Comparison of ENCODE assay signal across 33 cellular contexts in genomic region chr1:3475839-3476573, GRCh38. TPM values are rescaled to one million over a fixed set of nuclear protein-coding genes. Genes with fewer than 3 reads are reported as not detected.
"Had no signal": no experiment of that assay in that cellular context is flagged by ENCODE, and none has a peak within 500 bp of the region (broad histone marks: within the 10 kb centered on the region; RNA-seq: fewer than 3 reads in every experiment).

No MANE protein-coding gene starts in this region.

- DNase-seq: activated CD4-positive, alpha-beta memory T cell treated with anti-CD3 and anti-CD28 coated beads for 36 hours; activated CD4-positive, alpha-beta T cell treated with anti-CD3 and anti-CD28 coated beads for 36 hours; activated CD4-positive, alpha-beta T cell treated with anti-CD3 and anti-CD28 coated beads, Interleukin-2, amount 10 ng/mL, durations not matched to agents 24 days and 14 days; activated CD4-positive, CD25-positive, alpha-beta regulatory T cell; activated CD4-positive, CD25-positive, alpha-beta regulatory T cell treated with anti-CD3 and anti-CD28 coated beads, Interleukin-2, amount 50 U/mL, for 72 hours; activated CD8-positive, alpha-beta memory T cell treated with anti-CD3 and anti-CD28 coated beads, Interleukin-2, amount 10 ng/mL, durations not matched to agents 7 days and 5 days; activated CD8-positive, alpha-beta memory T cell treated with anti-CD3 and anti-CD28 coated beads, Interleukin-2, amount 50 U/mL, for 4 hours; activated CD8-positive, alpha-beta T cell treated with anti-CD3 and anti-CD28 coated beads, Interleukin-2, amount 10 ng/mL, durations not matched to agents 7 days and 5 days; activated effector memory CD4-positive, alpha-beta T cell treated with anti-CD3 and anti-CD28 coated beads, Interleukin-2, amount 50 U/mL, for 16 hours; activated naive CD4-positive, alpha-beta T cell treated with anti-CD3 and anti-CD28 coated beads for 36 hours; activated naive CD8-positive, alpha-beta T cell treated with anti-CD3 and anti-CD28 coated beads for 36 hours; activated naive CD8-positive, alpha-beta T cell treated with anti-CD3 and anti-CD28 coated beads, Interleukin-2, amount 50 U/mL, for 24 hours; activated T-cell treated with anti-CD3 and anti-CD28 coated beads, Interleukin-2, amount 50 U/mL, for 1 hour; activated T-cell treated with anti-CD3 and anti-CD28 coated beads, Interleukin-2, amount 50 U/mL, for 48 hours; adrenal gland; amygdala; aorta; body of pancreas; caudate nucleus; cortex of kidney; dermis blood vessel endothelial cell; effector CD4-positive, alpha-beta T cell; effector memory CD8-positive, alpha-beta T cell; esophagus squamous epithelium; foreskin melanocyte; T-helper 2 cell had no signal

- FAIRE-seq: colon, endothelial cell of umbilical vein had no signal

- H3K4me1 ChIP-seq: adrenal gland, body of pancreas had no signal

- H3K27ac ChIP-seq: adrenal gland, body of pancreas, epithelial cell of prostate, esophagus squamous epithelium, gastroesophageal sphincter had no signal

- H3K36me3 ChIP-seq: adrenal gland, gastroesophageal sphincter had no signal

- H3K9me3 ChIP-seq: adrenal gland, body of pancreas, esophagus squamous epithelium, gastroesophageal sphincter had no signal

- ATAC-seq: activated CD4-positive, alpha-beta T cell treated with anti-CD3 and anti-CD28 coated beads for 36 hours; activated CD8-positive, alpha-beta memory T cell treated with anti-CD3 and anti-CD28 coated beads, Interleukin-2, amount 10 ng/mL, durations not matched to agents 7 days and 5 days; activated CD8-positive, alpha-beta T cell treated with anti-CD3 and anti-CD28 coated beads, Interleukin-2, amount 10 ng/mL, durations not matched to agents 7 days and 5 days; activated naive CD8-positive, alpha-beta T cell treated with anti-CD3 and anti-CD28 coated beads, Interleukin-2, amount 50 U/mL, for 24 hours; body of pancreas; effector memory CD8-positive, alpha-beta T cell; gastroesophageal sphincter had no signal

- H3K27me3 ChIP-seq: adrenal gland, body of pancreas had no signal

- H3K4me3 ChIP-seq: adrenal gland, body of pancreas, esophagus squamous epithelium, gastroesophageal sphincter had no signal

RNA-seq across cellular contexts. Expression of gene ARHGEF16, which starts 21.5 kb away (rescaled TPM):
- total RNA-seq: activated CD4-positive, alpha-beta T cell treated with anti-CD3 and anti-CD28 coated beads for 36 hours; activated CD4-positive, alpha-beta T cell treated with anti-CD3 and anti-CD28 coated beads, Interleukin-2, amount 10 ng/mL, durations not matched to agents 24 days and 14 days; activated CD8-positive, alpha-beta memory T cell treated with anti-CD3 and anti-CD28 coated beads, Interleukin-2, amount 10 ng/mL, durations not matched to agents 7 days and 5 days; activated CD8-positive, alpha-beta T cell treated with anti-CD3 and anti-CD28 coated beads, Interleukin-2, amount 10 ng/mL, durations not matched to agents 7 days and 5 days; activated T-helper 1 cell treated with anti-CD3 and anti-CD28 coated beads, Interleukin-12 subunit alpha, Interleukin-12 subunit beta, Interleukin-2, Interleukin-4 antibody, amounts not matched to agents 30 ng/mL and 10 ng/mL and 1 ng/mL, durations not matched to agents 14 hours and 24 hours and 36 hours; activated T-helper 2 cell treated with anti-CD3 and anti-CD28 coated beads, Interferon-gamma antibody, Interleukin-2, Interleukin-4, amounts not matched to agents 10 μg/mL and 5 μg/mL and 100 μg/mL, durations not matched to agents 14 hours and 24 hours and 36 hours; T-helper 1 cell treated with Interleukin-12 subunit alpha and Interleukin-12 subunit beta and Interleukin-4 antibody, amounts not matched to agents 30 ng/mL and 1 ng/mL, for 36 hours had no signal
